Comparison of ENCODE assay signal across 7 cellular contexts in genomic region chr3:127678315-127678599, GRCh38.
"Had no signal": no experiment of that assay in that cellular context is flagged by ENCODE, and none has a peak within 500 bp of the region (broad histone marks: within the 10 kb centered on the region; RNA-seq: fewer than 3 reads in every experiment).

No MANE protein-coding gene starts in this region.

- H3K4me3 ChIP-seq: mucosa of descending colon, tibial nerve had no signal

- ATAC-seq: esophagus mucosa; mucosa of descending colon; stimulated activated naive CD8-positive, alpha-beta T cell treated with anti-CD3 and anti-CD28 coated beads, Interleukin-15, Interleukin-2, amounts not matched to agents 100 U/mL and 50 U/mL, for 24 hours had no signal

- DNase-seq: effector CD8-positive, alpha-beta T cell; mesenchymal stem cell; naive B cell had no signal

- H3K27ac ChIP-seq: tibial nerve had no signal

- H3K9me3 ChIP-seq: mucosa of descending colon, tibial nerve had no signal

- H3K27me3 ChIP-seq: tibial nerve had no signal
